In genomic region chr20:56554869-56555268, GRCh38 we compare ENCODE assay signal across 8 cellular contexts. TPM values are rescaled to one million over a fixed set of nuclear protein-coding genes. Genes with fewer than 3 reads are reported as not detected.
DNase-seq lines count a peak whose midpoint lies in the region; ATAC-seq and TF ChIP-seq lines count a peak whose summit lies in the region.

No MANE protein-coding gene starts in this region.

- peak; percentile 63 for DNase-seq in 8988T
- DNase-seq in GM10266 (ENCODE audit: extremely low spot score) = peak; percentile 40
- DNase-seq in HCT116 (ENCODE audit: low read depth, low spot score) = peak; percentile 90
- peak; percentile 99 for DNase-seq in RWPE1 (ENCODE audit: low spot score)
- peak; percentile 55 for DNase-seq in endodermal cell
- DNase-seq in midbrain (lab: John Stamatoyannopoulos, UW) = peak; percentile 31
- DNase-seq in ecto neural progenitor cell (ENCODE audit: low spot score) = no peak

- H2AFZ ChIP-seq in HCT116 (ENCODE audit: low read depth, low read length, poor library complexity, severe bottlenecking) (peak overlapping the region; percentile 84), KMS-11 (ENCODE audit: low read depth) (peak overlapping the region; percentile 20; the same call in 1 of the 2 replicates)

- H4K20me1 ChIP-seq in HCT116 (ENCODE audit: insufficient read depth) (no peaks in the 10 kb centered on the region), KMS-11 (ENCODE audit: insufficient read depth) (no peaks in the 10 kb centered on the region)

- H3K9me3 ChIP-seq in HCT116 (ENCODE audit: control insufficient read depth in 1 of 2, insufficient read depth in 1 of 2, low read depth in 1 of 2, low read length in 2 of 2) (no peaks in the 10 kb centered on the region), endodermal cell (ENCODE audit: control insufficient read depth, low read length) (no peaks in the 10 kb centered on the region)

- H3K9ac ChIP-seq in HCT116 (ENCODE audit: low read length) (peak overlapping the region; percentile 17), KMS-11 (peak overlapping the region; percentile 78), endodermal cell (ENCODE audit: extremely low read depth, low read length, poor library complexity, severe bottlenecking) (no peak overlapping the region)

- no peaks in the 10 kb centered on the region for H3K79me2 ChIP-seq in HCT116 (ENCODE audit: insufficient read depth, low read length)
- H3K79me2 ChIP-seq in KMS-11 (ENCODE audit: insufficient read depth, low read depth) = no peaks in the 10 kb centered on the region

- CTCF ChIA-PET in HCT116 (lab: Charles Lee) (interaction anchor here (0.6 to 1.6 kb wide), 8 partner anchors 15 to 1873 kb away, joined by 3 to 6 read pairs (median 3); no protein-coding TSS in a partner anchor), RWPE1 (lab: Yijun Ruan, JAX) (interaction anchor here (0.6 to 1.7 kb wide), 7 partner anchors 22 to 537 kb away, joined by 3 to 9 read pairs (median 3); no protein-coding TSS in a partner anchor)

- no peaks in the 10 kb centered on the region for H3K9me2 ChIP-seq in HCT116 (ENCODE audit: insufficient read depth)

- POLR2A ChIA-PET in HCT116 (lab: Charles Lee) (no interaction called here), RWPE1 (lab: Yijun Ruan, JAX; ENCODE audit: low non-redundant PET) (no interaction called here)

- no peaks in the 10 kb centered on the region for H3K27me3 Mint-ChIP-seq in endodermal cell (ENCODE audit: insufficient read depth)

- H3K4me3 ChIP-seq in HCT116 (replicated peaks in 1 of 2; ENCODE audit: low read depth in 1 of 2, low read length in 2 of 2) (peak overlapping the region in 1 of 2 experiments; percentile 33; a peak in 3 of 4 replicates), KMS-11 (IDR thresholded peaks at IDR 0.05; ENCODE audit: insufficient read depth, low read depth, low read length) (no peak overlapping the region), endodermal cell (ENCODE audit: low read length) (no peak overlapping the region)

- TF ChIP-seq POLR2A in HCT116 (IDR thresholded peaks at IDR 0.05; ENCODE audit: borderline replicate concordance, extremely low read depth, insufficient read depth, insufficient read length) = no peak

- intact Hi-C loops in HCT116 (cut with micrococcal nuclease) = no loop called here

- H3K36me3 ChIP-seq in HCT116 (ENCODE audit: control insufficient read depth in 1 of 2, insufficient read depth in 2 of 2, low read length in 2 of 2) (no peaks in the 10 kb centered on the region), KMS-11 (ENCODE audit: insufficient read depth) (no peaks in the 10 kb centered on the region), endodermal cell (ENCODE audit: control insufficient read depth, insufficient read depth, low read length) (no peaks in the 10 kb centered on the region)

- TF ChIP-seq CTCF in GM10266 (IDR thresholded peaks at IDR 0.05; ENCODE audit: control insufficient read depth, insufficient read depth, low read depth, missing control alignments) (no peak), HCT116 (IDR thresholded peaks at IDR 0.05 in 2 of 3, conservative IDR thresholded peaks at IDR 0.05 in 1 of 3; ENCODE audit: borderline replicate concordance in 1 of 3, insufficient read depth in 1 of 3, low read depth in 2 of 3, low read length in 2 of 3) (peak in 2 of 3 experiments; percentile 13 to 23; a peak in 2 of 6 replicates), KMS-11 (conservative IDR thresholded peaks at IDR 0.05; ENCODE audit: low read depth, low read length) (no peak), RWPE1 (conservative IDR thresholded peaks at IDR 0.05; ENCODE audit: low read depth) (peak; percentile 47; the same call in 1 of the 2 replicates), endodermal cell (conservative IDR thresholded peaks at IDR 0.05) (no peak)

- H3K27me3 ChIP-seq in HCT116 (ENCODE audit: insufficient read depth, low read length) (no peaks in the 10 kb centered on the region), KMS-11 (ENCODE audit: insufficient read depth, low read depth) (no peaks in the 10 kb centered on the region), endodermal cell (ENCODE audit: control insufficient read depth, insufficient read depth, low read length, poor library complexity, severe bottlenecking) (no peaks in the 10 kb centered on the region)

- H3K4me2 ChIP-seq in HCT116 (ENCODE audit: low read length) (peak overlapping the region; percentile 68), KMS-11 (peak overlapping the region; percentile 94)

- no TSS peak for BruUV-seq in HCT116 (replicated peaks; lab: Mats Ljungman, UMichigan)

- peaks cover 18 to 42% of the 10 kb centered on the region in 2 experiments for H3K4me1 ChIP-seq in HCT116 (ENCODE audit: control insufficient read depth in 1 of 2, insufficient read depth in 2 of 2, low read length in 2 of 2)
- peaks cover 70% of the 10 kb centered on the region for H3K4me1 ChIP-seq in KMS-11 (ENCODE audit: low read depth, poor library complexity, severe bottlenecking)
- no peaks in the 10 kb centered on the region for H3K4me1 ChIP-seq in endodermal cell (ENCODE audit: control insufficient read depth, insufficient read depth, low read length)

- H3K4me1 Mint-ChIP-seq in endodermal cell = peaks cover 3% of the 10 kb centered on the region

- no peak overlapping the region for H3K27ac Mint-ChIP-seq in endodermal cell

- no peaks in the 10 kb centered on the region for H3K36me3 Mint-ChIP-seq in endodermal cell (ENCODE audit: low read depth)

- RAD21 ChIA-PET in HCT116 (lab: Charles Lee; ENCODE audit: low non-redundant PET in 1 of 2, low total read pairs in 2 of 2, uncharacterized antibody in 2 of 2, unreplicated experiment in 2 of 2) = no interaction called here

- no peaks in the 10 kb centered on the region for H3K9me3 Mint-ChIP-seq in endodermal cell

- TF ChIP-seq RAD21 in HCT116 (IDR thresholded peaks at IDR 0.05; ENCODE audit: low read depth) = peak; percentile 32; the same call in 1 of the 2 replicates

- 61 to 68% methylated on average over 4 of the region's 4 CpGs for WGBS in endodermal cell (ENCODE audit: insufficient coverage in 1 of 2, insufficient read length in 1 of 2), 2 experiments

- peak; percentile 87 for ATAC-seq in HCT116

- H3K27ac ChIP-seq in HCT116 (ENCODE audit: low read depth, low read length) (peak overlapping the region; percentile 36; the same call in 1 of the 2 replicates), KMS-11 (peak overlapping the region; percentile 95), RWPE1 (no peak overlapping the region), endodermal cell (ENCODE audit: low read depth, low read length) (no peak overlapping the region)

- no peak overlapping the region for H3K4me3 Mint-ChIP-seq in endodermal cell

TF ChIP-seq in HCT116, 20 proteins besides CTCF, POLR2A, EP300 and RAD21 (continues in another document):
- peak; percentile 86 for TF ChIP-seq SP1 (IDR thresholded peaks at IDR 0.05; ENCODE audit: low read depth)
- peak; percentile 94 for TF ChIP-seq JUND (IDR thresholded peaks at IDR 0.05)
- TF ChIP-seq SRF (IDR thresholded peaks at IDR 0.05; ENCODE audit: low read depth) = peak; percentile 71; the same call in 1 of the 2 replicates
- peak; percentile 69; the same call in 1 of the 2 replicates for TF ChIP-seq SIN3A (IDR thresholded peaks at IDR 0.05; ENCODE audit: low read depth)
- TF ChIP-seq ZBTB33 (IDR thresholded peaks at IDR 0.05; ENCODE audit: extremely low read depth, insufficient replicate concordance, low read length) = no peak
- TF ChIP-seq ZFX (IDR thresholded peaks at IDR 0.05) = no peak
- TF ChIP-seq ZNF274 (IDR thresholded peaks at IDR 0.05; ENCODE audit: low read depth, low read length) = no peak

RNA-seq across cellular contexts. Expression of gene FAM209B, which starts 21.8 kb away (rescaled TPM):
- total RNA-seq in HCT116 (2021; ENCODE audit: unreplicated experiment) = not detected
- polyA plus RNA-seq in HCT116 (2012) = 0.26 and 0.30 TPM in 2 replicates
- total RNA-seq in endodermal cell = under 1 TPM in 1 of 2 donors, not detected in 1; 0.77 TPM
- 0.50 TPM for polyA plus RNA-seq in endodermal cell (2013, experiment 1 of 2)
- polyA plus RNA-seq in endodermal cell (2013, experiment 2 of 2) = 0.58 TPM

RNA-seq across cellular contexts. Expression of gene FAM209A, which starts 30.3 kb away (rescaled TPM):
- total RNA-seq in HCT116 (2021; ENCODE audit: unreplicated experiment) (0.34 TPM), endodermal cell (not detected)
- polyA plus RNA-seq in HCT116 (2012) = 0.29 and 0.34 TPM in 2 replicates
- not detected for polyA plus RNA-seq in endodermal cell (2013, experiment 1 of 2)
- polyA plus RNA-seq in endodermal cell (2013, experiment 2 of 2) = not detected

Comparison
In these comparisons a context has a peak if more than half of its experiments do, and no peak if none do; other contexts are left out.
1. CTCF ChIP-seq: peak in HCT116 (2 of 3) and RWPE1 (single experiment); none in GM10266 (single experiment), KMS-11 (single experiment) and endodermal cell (single experiment).
2. H3K27ac ChIP-seq: peak in HCT116 (single experiment) and KMS-11 (single experiment); none in RWPE1 (single experiment) and endodermal cell (single experiment).